In genomic region chr3:123110953-123111615, GRCh38 we compare ENCODE assay signal across 30 cellular contexts. TPM values are rescaled to one million over a fixed set of nuclear protein-coding genes. Genes with fewer than 3 reads are reported as not detected.
DNase-seq lines count a peak whose midpoint lies in the region; ATAC-seq, FAIRE-seq and TF ChIP-seq lines count a peak whose summit lies in the region.
"Had no signal": no experiment of that assay in that cellular context is flagged by ENCODE, and none has a peak within 500 bp of the region (broad histone marks: within the 10 kb centered on the region; RNA-seq: fewer than 3 reads in every experiment).

No MANE protein-coding gene starts in this region.

- no TSS peak for BruUV-seq in OCI-LY7 (replicated peaks; lab: Mats Ljungman, UMichigan)

- H3K4ac ChIP-seq in H9 (ENCODE audit: low read depth, low read length) = no peak overlapping the region

- no peak for DNase-seq in CD14-positive monocyte (ENCODE audit: low spot score)
- no peak for DNase-seq in H9
- DNase-seq in OCI-LY7 (ENCODE audit: low spot score) = no peak
- no peak for DNase-seq in neural progenitor cell (ENCODE audit: low spot score)
- no peak for DNase-seq in HK-2 (ENCODE audit: unreplicated experiment)
- no peak for DNase-seq in foreskin keratinocyte
- no peak for DNase-seq in small intestine
- DNase-seq: activated CD8-positive, alpha-beta memory T cell treated with anti-CD3 and anti-CD28 coated beads, Interleukin-2, amount 10 ng/mL, durations not matched to agents 7 days and 5 days; activated naive CD4-positive, alpha-beta T cell treated with anti-CD3 and anti-CD28 coated beads for 36 hours; activated T-cell treated with anti-CD3 and anti-CD28 coated beads, Interleukin-2, amount 50 U/mL, for 48 hours; amygdala; CD8-positive, alpha-beta T cell; colonic mucosa; effector memory CD4-positive, alpha-beta T cell; erythroblast; heart right ventricle; kidney glomerular epithelial cell; lower lobe of right lung; NCI-H1092; NCI-H1930; OCI-M1; stimulated activated CD4-positive, alpha-beta T cell treated with anti-CD3 and anti-CD28 coated beads, Interleukin-2, amount 100 ng/mL, for 48 hours had no signal

- H3K23me2 ChIP-seq in H9 (ENCODE audit: insufficient read length, low read depth, low read length, poor library complexity, severe bottlenecking) = no peaks in the 10 kb centered on the region

- no peaks in the 10 kb centered on the region for H3K79me1 ChIP-seq in H9 (ENCODE audit: insufficient read depth, low read depth, low read length, poor library complexity, severe bottlenecking)

- H3K9me2 ChIP-seq in OCI-LY7 (ENCODE audit: insufficient read depth, low read length) = no peaks in the 10 kb centered on the region

- no peak overlapping the region for H2AK5ac ChIP-seq in H9 (ENCODE audit: insufficient read length, low read length)

- H3K9me3 Mint-ChIP-seq in CD14-positive monocyte (no peaks in the 10 kb centered on the region), H9 (no peaks in the 10 kb centered on the region; a peak in 1 of 5 replicates), neural progenitor cell (no peaks in the 10 kb centered on the region)
- H3K9me3 Mint-ChIP-seq: activated naive CD4-positive, alpha-beta T cell treated with anti-CD3 and anti-CD28 coated beads for 36 hours; CD8-positive, alpha-beta T cell; IgD-negative memory B cell; nephron had no signal

- H3K9ac ChIP-seq in H9 (ENCODE audit: extremely low read depth, insufficient read length, low read length) (no peak overlapping the region), neural progenitor cell (no peak overlapping the region)
- H3K9ac ChIP-seq: parathyroid adenoma had no signal

- no peak overlapping the region for H2AFZ ChIP-seq in H9 (ENCODE audit: low read length)
- no peak overlapping the region for H2AFZ ChIP-seq in OCI-LY7 (ENCODE audit: low read length)
- H2AFZ ChIP-seq in neural progenitor cell (replicated peaks) = no peak overlapping the region
- H2AFZ ChIP-seq: parathyroid adenoma had no signal

- H3K9me3 ChIP-seq in H9 (ENCODE audit: control insufficient read depth, low read depth, low read length) (no peaks in the 10 kb centered on the region), OCI-LY7 (ENCODE audit: low read length) (no peaks in the 10 kb centered on the region), neural progenitor cell (ENCODE audit: low read depth) (no peaks in the 10 kb centered on the region), small intestine (ENCODE audit: control insufficient read depth, low read depth) (no peaks in the 10 kb centered on the region)
- H3K9me3 ChIP-seq: colonic mucosa, heart right ventricle, lower lobe of right lung, right atrium auricular region, upper lobe of left lung had no signal

- H3K4me3 Mint-ChIP-seq in CD14-positive monocyte (no peak overlapping the region), H9 (no peak overlapping the region; a peak in 2 of 5 replicates), neural progenitor cell (peak overlapping the region; percentile 59)
- H3K4me3 Mint-ChIP-seq: activated CD8-positive, alpha-beta memory T cell treated with anti-CD3 and anti-CD28 coated beads, Interleukin-2, amount 10 ng/mL, durations not matched to agents 7 days and 5 days; activated naive CD4-positive, alpha-beta T cell treated with anti-CD3 and anti-CD28 coated beads for 36 hours; CD8-positive, alpha-beta T cell; nephron had no signal

- H3F3A ChIP-seq in neural progenitor cell (ENCODE audit: low read depth) = peaks cover 18% of the 10 kb centered on the region

- no peak overlapping the region for H2BK20ac ChIP-seq in H9 (ENCODE audit: low read depth, low read length, poor library complexity, severe bottlenecking)

- CTCF ChIA-PET in OCI-LY7 (lab: Charles Lee; ENCODE audit: unreplicated experiment) = interaction anchor here (0.6 to 0.7 kb wide), 4 partner anchors 12 to 333 kb away, joined by 3 to 10 read pairs (median 6); no protein-coding TSS in a partner anchor

- no peak overlapping the region for H3K23ac ChIP-seq in H9 (ENCODE audit: insufficient read length, low read depth, low read length)

- H3K79me2 ChIP-seq in H9 (ENCODE audit: insufficient read depth, low read length) (no peaks in the 10 kb centered on the region), OCI-LY7 (ENCODE audit: insufficient read depth, low read depth, low read length) (no peaks in the 10 kb centered on the region), neural progenitor cell (ENCODE audit: low read depth) (no peaks in the 10 kb centered on the region)
- H3K79me2 ChIP-seq: parathyroid adenoma had no signal

- no peak overlapping the region for H3K18ac ChIP-seq in H9 (ENCODE audit: insufficient read length, low read depth, low read length)

- no peak overlapping the region for H3K4me2 ChIP-seq in H9 (ENCODE audit: insufficient read depth, insufficient read length, low read length)
- H3K4me2 ChIP-seq in OCI-LY7 (ENCODE audit: low read length) = peak overlapping the region; percentile 26
- H3K4me2 ChIP-seq in neural progenitor cell = peak overlapping the region; percentile 71

- H3K27me3 Mint-ChIP-seq in CD14-positive monocyte (ENCODE audit: low read depth in 3 of 3) (peaks cover 0 to 3% (median 0%) of the 10 kb centered on the region in 3 donors), H9 (ENCODE audit: low read depth) (no peaks in the 10 kb centered on the region), neural progenitor cell (ENCODE audit: insufficient read depth, low read depth) (peaks cover 10% of the 10 kb centered on the region)
- H3K27me3 Mint-ChIP-seq: activated CD8-positive, alpha-beta memory T cell treated with anti-CD3 and anti-CD28 coated beads, Interleukin-2, amount 10 ng/mL, durations not matched to agents 7 days and 5 days; IgD-negative memory B cell had no signal

- H3K56ac ChIP-seq in H9 (ENCODE audit: insufficient read length, low read depth, low read length) = no peak overlapping the region

- H3K36me3 ChIP-seq in OCI-LY7 (ENCODE audit: insufficient read depth, low read length) (no peaks in the 10 kb centered on the region), neural progenitor cell (no peaks in the 10 kb centered on the region), small intestine (ENCODE audit: control insufficient read depth in 2 of 2, insufficient read depth in 2 of 2, low read length in 2 of 2) (peaks cover 2 to 8% of the 10 kb centered on the region in 2 donors)

- H3K27ac ChIP-seq in H9 (ENCODE audit: insufficient read length, low read depth, low read length) = no peak overlapping the region
- no peak overlapping the region for H3K27ac ChIP-seq in OCI-LY7 (ENCODE audit: low read depth, low read length, poor library complexity, severe bottlenecking)
- H3K27ac ChIP-seq in neural progenitor cell = no peak overlapping the region
- H3K27ac ChIP-seq in foreskin keratinocyte = no peak overlapping the region
- no peak overlapping the region for H3K27ac ChIP-seq in small intestine (ENCODE audit: low read depth in 1 of 2, low read length in 1 of 2)
- H3K27ac ChIP-seq: colonic mucosa, heart right ventricle, lower lobe of right lung, parathyroid adenoma, right atrium auricular region, upper lobe of left lung had no signal

- peaks cover 15% of the 10 kb centered on the region for H3K4me1 Mint-ChIP-seq in CD14-positive monocyte
- H3K4me1 Mint-ChIP-seq in H9 = peaks cover 10 to 20% of the 10 kb centered on the region in 2 experiments
- H3K4me1 Mint-ChIP-seq in neural progenitor cell = peaks cover 48% of the 10 kb centered on the region

- TF ChIP-seq CTCF in CD14-positive monocyte (IDR thresholded peaks at IDR 0.05) (no peak), H9 (conservative IDR thresholded peaks at IDR 0.05) (no peak), OCI-LY7 (conservative IDR thresholded peaks at IDR 0.05; ENCODE audit: low read length) (no peak), neural progenitor cell (IDR thresholded peaks at IDR 0.05) (no peak), foreskin keratinocyte (conservative IDR thresholded peaks at IDR 0.05) (no peak)

- H3K36me3 Mint-ChIP-seq in CD14-positive monocyte (peaks cover 65 to 82% of the 10 kb centered on the region in 2 donors), H9 (ENCODE audit: insufficient read depth in 1 of 3, low read depth in 3 of 3) (peaks cover 18 to 38% (median 22%) of the 10 kb centered on the region in 3 experiments), neural progenitor cell (peaks cover 28% of the 10 kb centered on the region)
- H3K36me3 Mint-ChIP-seq: activated CD8-positive, alpha-beta memory T cell treated with anti-CD3 and anti-CD28 coated beads, Interleukin-2, amount 10 ng/mL, durations not matched to agents 7 days and 5 days had no signal

- FAIRE-seq in small intestine (lab: Jason Lieb, UNC) = no peak
- FAIRE-seq: bronchial epithelial cell, H54 had no signal

- no peak overlapping the region for H4K8ac ChIP-seq in H9 (replicated peaks; ENCODE audit: insufficient read length, low read depth, low read length)

- H2BK12ac ChIP-seq in H9 (ENCODE audit: insufficient read length, low read depth, low read length) = no peak overlapping the region

- H3K4me1 ChIP-seq in H9 (ENCODE audit: insufficient read depth, low read length) (no peaks in the 10 kb centered on the region), OCI-LY7 (ENCODE audit: insufficient read depth, low read length, poor library complexity, severe bottlenecking) (peaks cover 11% of the 10 kb centered on the region), neural progenitor cell (peaks cover 28% of the 10 kb centered on the region), foreskin keratinocyte (no peaks in the 10 kb centered on the region), small intestine (ENCODE audit: control insufficient read depth in 2 of 2, insufficient read depth in 1 of 2, low read depth in 1 of 2, low read length in 1 of 2) (no peaks in the 10 kb centered on the region)
- H3K4me1 ChIP-seq: colonic mucosa, lower lobe of right lung, parathyroid adenoma had no signal

- ATAC-seq in foreskin keratinocyte = no peak
- ATAC-seq: activated CD8-positive, alpha-beta memory T cell treated with anti-CD3 and anti-CD28 coated beads, Interleukin-2, amount 10 ng/mL, durations not matched to agents 7 days and 5 days; CD8-positive, alpha-beta T cell; SK-N-SH treated with all-trans-retinoic acid at 6 μM for 48 hours had no signal

- POLR2A ChIA-PET in OCI-LY7 (lab: Charles Lee) = interaction anchor here (0.6 to 1.4 kb wide), 3 partner anchors 21 to 192 kb away, joined by 3 to 4 read pairs (median 4); no protein-coding TSS in a partner anchor

- H3T11ph ChIP-seq in H9 (ENCODE audit: low read length) = no peak overlapping the region

- no peak overlapping the region for H4K5ac ChIP-seq in H9 (ENCODE audit: insufficient read length, low read depth, low read length)

- H2BK15ac ChIP-seq in H9 (ENCODE audit: low read depth, low read length) = no peak overlapping the region

- no peak overlapping the region for H3K14ac ChIP-seq in H9 (ENCODE audit: insufficient read depth, low read length)

- intact Hi-C loops in CD14-positive monocyte (cut with micrococcal nuclease) = no loop called here
- intact Hi-C loops in OCI-LY7 (cut with micrococcal nuclease; ENCODE audit: unreplicated experiment) = no loop called here

- H2BK120ac ChIP-seq in H9 (ENCODE audit: low read depth, low read length, poor library complexity, severe bottlenecking) = no peak overlapping the region

- WGBS in H9 (ENCODE audit: extremely low coverage, insufficient read length, low lambda C conversion rate) = no CpG with 5 or more reads among the region's 12 CpGs
- WGBS in small intestine, 3 donors = 89 to 95% (median 91%) methylated on average over 11 to 12 of the region's 12 CpGs

- no peak overlapping the region for H4K91ac ChIP-seq in H9 (ENCODE audit: insufficient read length, low read depth, low read length)

- H2BK5ac ChIP-seq in H9 (ENCODE audit: insufficient read length, low read length) = no peak overlapping the region

- H3K27ac Mint-ChIP-seq in CD14-positive monocyte (peak overlapping the region in 4 of 7 donors; percentile 8 to 60 (median 16)), H9 (peak overlapping the region; percentile 42 to 82 (median 76); a peak in 4 of 7 replicates), neural progenitor cell (peak overlapping the region; percentile 20)
- H3K27ac Mint-ChIP-seq: activated CD8-positive, alpha-beta memory T cell treated with anti-CD3 and anti-CD28 coated beads, Interleukin-2, amount 10 ng/mL, durations not matched to agents 7 days and 5 days; activated naive CD4-positive, alpha-beta T cell treated with anti-CD3 and anti-CD28 coated beads for 36 hours; CD8-positive, alpha-beta T cell; nephron had no signal

- no peak overlapping the region for H3K4me3 ChIP-seq in OCI-LY7 (ENCODE audit: low read depth, low read length, poor library complexity, severe bottlenecking)
- H3K4me3 ChIP-seq in neural progenitor cell = peak overlapping the region; percentile 30
- H3K4me3 ChIP-seq in small intestine (ENCODE audit: low read depth in 1 of 2, low read length in 2 of 2) = no peak overlapping the region
- H3K4me3 ChIP-seq: colonic mucosa, heart right ventricle, lower lobe of right lung, right atrium auricular region, upper lobe of left lung had no signal

- H4K20me1 ChIP-seq in H9 (ENCODE audit: control insufficient read depth, insufficient read depth, insufficient read length) (no peaks in the 10 kb centered on the region), OCI-LY7 (ENCODE audit: insufficient read depth, low read length) (no peaks in the 10 kb centered on the region), neural progenitor cell (ENCODE audit: low read depth) (no peaks in the 10 kb centered on the region)

- H3K27me3 ChIP-seq in H9 (ENCODE audit: insufficient read depth, low read length) (no peaks in the 10 kb centered on the region), neural progenitor cell (no peaks in the 10 kb centered on the region), foreskin keratinocyte (no peaks in the 10 kb centered on the region), small intestine (ENCODE audit: control insufficient read depth in 2 of 2, insufficient read depth in 2 of 2, low read length in 2 of 2) (no peaks in the 10 kb centered on the region)
- H3K27me3 ChIP-seq: colonic mucosa, heart right ventricle, right atrium auricular region, upper lobe of left lung had no signal

RNA-seq across cellular contexts. Expression of gene PDIA5, which starts 44.3 kb away (rescaled TPM):
- polyA plus RNA-seq in CD14-positive monocyte (1 to 10 TPM; 7.1 to 10.0 TPM), foreskin keratinocyte (25.6 and 27.9 TPM in 2 replicates), small intestine (10 to 100 TPM in 1 of 3 donors, 1 to 10 TPM in 2; 4.6 to 27.7 (median 4.7) TPM)
- total RNA-seq in H9 (2021) (21.9 and 24.3 TPM in 2 replicates), OCI-LY7 (2022) (8.1 and 11.7 TPM in 2 replicates), neural progenitor cell (ENCODE audit: low replicate concordance) (5.4 and 15.8 TPM in 2 replicates), foreskin keratinocyte (27.2 and 29.2 TPM in 2 replicates)
- total RNA-seq in OCI-LY7 (2014; rRNA removed; shearing (Covaris generic)) = 4.8 and 8.1 TPM in 2 replicates

Comparison
In these comparisons a context has a peak if more than half of its experiments do, and no peak if none do; other contexts are left out.
1. H3K27ac Mint-ChIP-seq: peak in every context shown above with its lines; median percentile 76 in H9; 20 in neural progenitor cell; 16 in CD14-positive monocyte.